ENCODE assay signal across 1 cellular context in the genomic region with DNA sequence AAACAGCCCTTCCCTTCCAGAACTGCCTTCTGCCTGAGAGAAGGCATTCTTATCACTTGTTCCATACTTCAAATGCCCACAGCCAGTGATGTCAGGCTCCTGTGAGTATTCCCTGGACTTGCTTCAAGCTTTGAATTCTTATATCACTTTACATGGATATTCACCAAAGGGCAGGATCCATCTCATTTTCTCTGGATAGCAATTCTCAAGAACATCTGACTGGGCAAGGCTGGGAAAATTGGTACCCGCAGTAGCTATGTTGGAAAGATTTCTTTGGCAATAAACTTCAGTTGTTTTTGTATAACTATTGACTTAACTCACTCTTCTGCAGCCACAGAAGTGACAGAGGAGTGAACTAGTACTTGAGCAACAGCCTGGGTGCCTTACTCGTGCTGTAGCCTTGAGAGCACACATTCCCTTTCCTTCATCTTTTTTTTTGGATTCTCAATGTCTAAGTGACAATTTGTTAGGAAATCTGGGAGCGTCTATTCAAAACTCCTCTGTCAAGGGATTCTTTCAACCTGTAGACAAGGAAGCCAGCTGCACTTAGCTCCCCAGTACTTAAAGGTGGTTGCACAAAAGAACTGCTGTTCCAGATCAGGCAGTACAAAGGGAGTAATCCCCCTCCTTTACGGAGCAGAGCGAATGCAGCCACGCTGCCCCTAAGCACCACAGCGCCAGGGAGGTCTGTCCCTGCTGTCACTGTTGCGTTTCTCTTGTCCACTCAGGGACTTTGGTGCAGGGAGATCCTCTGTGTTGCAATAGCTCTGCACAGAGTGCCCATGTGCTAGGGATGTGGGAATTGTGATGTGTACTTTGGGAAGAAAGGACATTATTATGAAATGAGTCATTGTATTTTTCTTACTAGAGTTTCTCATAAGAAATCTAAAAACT.
A peak's percentile ranks its signal among the peaks of the same experiment; 100 is the strongest.
TF ChIP-seq lines count a peak whose summit lies in the region.

No MANE protein-coding gene starts in this region.

TF ChIP-seq in HepG2, 621 proteins besides CTCF, POLR2A, EP300 and RAD21 (continued from another document and continues in another):
- TF ChIP-seq ZFAT (CRISPR knock-in tag; conservative IDR thresholded peaks at IDR 0.05) = no peak
- TF ChIP-seq U2AF2 (IDR thresholded peaks at IDR 0.05; ENCODE audit: low read depth, low read length) = no peak
- TF ChIP-seq ZNF772 (CRISPR knock-in tag; IDR thresholded peaks at IDR 0.05) = peak; percentile 97
- TF ChIP-seq ZNF558 (CRISPR knock-in tag; IDR thresholded peaks at IDR 0.05; ENCODE audit: borderline replicate concordance) = 0 out of 2 replicates have a peak, but pooled peaks have one; percentile 69
- TF ChIP-seq TSC22D2 (CRISPR knock-in tag; IDR thresholded peaks at IDR 0.05; ENCODE audit: borderline replicate concordance) = peak; percentile 85; the same call in 1 of the 2 replicates
- TF ChIP-seq ZBTB44 (CRISPR knock-in tag; IDR thresholded peaks at IDR 0.05) = no peak; the same call in 1 of the 2 replicates
- TF ChIP-seq GPN1 (CRISPR knock-in tag; IDR thresholded peaks at IDR 0.05; ENCODE audit: borderline replicate concordance) = no peak
- peak; percentile 98 for TF ChIP-seq SSRP1 (CRISPR knock-in tag; IDR thresholded peaks at IDR 0.05)
- TF ChIP-seq ZNF616 (CRISPR knock-in tag; IDR thresholded peaks at IDR 0.05; ENCODE audit: low read depth) = 0 out of 2 replicates have a peak, but pooled peaks have one; percentile 28
- no peak for TF ChIP-seq ZNF446 (CRISPR knock-in tag; IDR thresholded peaks at IDR 0.05)
- TF ChIP-seq ZNF644 (CRISPR knock-in tag; IDR thresholded peaks at IDR 0.05; ENCODE audit: low read depth) = peak; percentile 96
- TF ChIP-seq ZNF460 (CRISPR knock-in tag; IDR thresholded peaks at IDR 0.05; ENCODE audit: borderline replicate concordance) = no peak
- TF ChIP-seq ZNF180 (CRISPR knock-in tag; IDR thresholded peaks at IDR 0.05; ENCODE audit: borderline replicate concordance, low read depth) = no peak
- TF ChIP-seq CHD2 (IDR thresholded peaks at IDR 0.05; ENCODE audit: low read depth, low read length) = no peak
- peak; percentile 57 for TF ChIP-seq ZNF547 (CRISPR knock-in tag; IDR thresholded peaks at IDR 0.05)
- TF ChIP-seq ZC3H13 (CRISPR knock-in tag; IDR thresholded peaks at IDR 0.05) = no peak
- peak; percentile 77; the same call in 1 of the 2 replicates for TF ChIP-seq FUBP1 (CRISPR knock-in tag; IDR thresholded peaks at IDR 0.05; ENCODE audit: borderline replicate concordance)
- TF ChIP-seq HMG20B (CRISPR knock-in tag; conservative IDR thresholded peaks at IDR 0.05) = peak; percentile 86
- TF ChIP-seq ATF6 (CRISPR knock-in tag; conservative IDR thresholded peaks at IDR 0.05) = no peak
- TF ChIP-seq POGK (CRISPR knock-in tag; conservative IDR thresholded peaks at IDR 0.05) = peak; percentile 55
- TF ChIP-seq ELK4 (CRISPR knock-in tag; IDR thresholded peaks at IDR 0.05; ENCODE audit: borderline replicate concordance) = no peak
- TF ChIP-seq, protein P1, sequence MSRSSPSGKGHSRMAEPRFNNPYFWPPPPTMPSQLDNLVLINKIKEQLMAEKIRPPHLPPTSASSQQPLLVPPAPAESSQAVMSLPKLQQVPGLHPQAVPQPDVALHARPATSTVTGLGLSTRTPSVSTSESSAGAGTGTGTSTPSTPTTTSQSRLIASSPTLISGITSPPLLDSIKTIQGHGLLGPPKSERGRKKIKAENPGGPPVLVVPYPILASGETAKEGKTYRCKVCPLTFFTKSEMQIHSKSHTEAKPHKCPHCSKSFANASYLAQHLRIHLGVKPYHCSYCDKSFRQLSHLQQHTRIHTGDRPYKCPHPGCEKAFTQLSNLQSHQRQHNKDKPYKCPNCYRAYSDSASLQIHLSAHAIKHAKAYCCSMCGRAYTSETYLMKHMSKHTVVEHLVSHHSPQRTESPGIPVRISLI (CRISPR knock-in tag; IDR thresholded peaks at IDR 0.05; ENCODE audit: borderline replicate concordance) = peak; percentile 78
- TF ChIP-seq MED1 (CRISPR knock-in tag; IDR thresholded peaks at IDR 0.05) = peak; percentile 98
- TF ChIP-seq ZNF331 (CRISPR knock-in tag; IDR thresholded peaks at IDR 0.05) = peak; percentile 98
- peak; percentile 95 for TF ChIP-seq TEAD3 (CRISPR knock-in tag; optimal IDR thresholded peaks at IDR 0.05; ENCODE audit: borderline replicate concordance)
- TF ChIP-seq, protein P2, sequence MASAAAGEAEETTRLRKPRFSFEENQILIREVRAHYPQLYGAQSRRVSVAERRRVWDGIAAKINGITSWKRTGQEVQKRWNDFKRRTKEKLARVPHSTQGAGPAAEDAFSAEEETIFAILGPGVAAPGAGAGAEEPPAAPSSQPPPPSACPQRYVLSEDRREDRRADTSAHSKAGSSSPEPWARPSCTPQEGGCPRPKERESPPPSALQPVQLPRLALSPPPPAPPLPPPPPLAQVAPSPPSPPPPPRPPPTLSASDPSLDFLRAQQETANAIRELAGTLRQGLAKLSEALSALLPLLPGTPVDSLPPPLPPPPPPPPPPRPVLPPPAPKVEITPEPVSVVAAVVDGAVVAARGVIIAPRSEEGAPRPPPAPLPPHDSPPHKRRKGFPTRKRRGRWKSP (CRISPR knock-in tag; IDR thresholded peaks at IDR 0.05) = peak; percentile 96
- TF ChIP-seq, protein P3, sequence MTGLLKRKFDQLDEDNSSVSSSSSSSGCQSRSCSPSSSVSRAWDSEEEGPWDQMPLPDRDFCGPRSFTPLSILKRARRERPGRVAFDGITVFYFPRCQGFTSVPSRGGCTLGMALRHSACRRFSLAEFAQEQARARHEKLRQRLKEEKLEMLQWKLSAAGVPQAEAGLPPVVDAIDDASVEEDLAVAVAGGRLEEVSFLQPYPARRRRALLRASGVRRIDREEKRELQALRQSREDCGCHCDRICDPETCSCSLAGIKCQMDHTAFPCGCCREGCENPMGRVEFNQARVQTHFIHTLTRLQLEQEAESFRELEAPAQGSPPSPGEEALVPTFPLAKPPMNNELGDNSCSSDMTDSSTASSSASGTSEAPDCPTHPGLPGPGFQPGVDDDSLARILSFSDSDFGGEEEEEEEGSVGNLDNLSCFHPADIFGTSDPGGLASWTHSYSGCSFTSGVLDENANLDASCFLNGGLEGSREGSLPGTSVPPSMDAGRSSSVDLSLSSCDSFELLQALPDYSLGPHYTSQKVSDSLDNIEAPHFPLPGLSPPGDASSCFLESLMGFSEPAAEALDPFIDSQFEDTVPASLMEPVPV (CRISPR knock-in tag; IDR thresholded peaks at IDR 0.05) = peak; percentile 61; the same call in 1 of the 2 replicates
- TF ChIP-seq ZNF703 (CRISPR knock-in tag; IDR thresholded peaks at IDR 0.05; ENCODE audit: borderline replicate concordance) = no peak
- TF ChIP-seq, protein P4, sequence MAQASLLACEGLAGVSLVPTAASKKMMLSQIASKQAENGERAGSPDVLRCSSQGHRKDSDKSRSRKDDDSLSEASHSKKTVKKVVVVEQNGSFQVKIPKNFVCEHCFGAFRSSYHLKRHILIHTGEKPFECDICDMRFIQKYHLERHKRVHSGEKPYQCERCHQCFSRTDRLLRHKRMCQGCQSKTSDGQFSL (CRISPR knock-in tag; IDR thresholded peaks at IDR 0.05) = no peak
- TF ChIP-seq NR2C2 (CRISPR knock-in tag; IDR thresholded peaks at IDR 0.05; ENCODE audit: borderline replicate concordance) = peak; percentile 70
- TF ChIP-seq ESRRA (CRISPR knock-in tag; IDR thresholded peaks at IDR 0.05; ENCODE audit: low read depth) = 0 out of 2 replicates have a peak, but pooled peaks have one; percentile 55
- no peak; the same call in 1 of the 2 replicates for TF ChIP-seq SALL2 (CRISPR knock-in tag; IDR thresholded peaks at IDR 0.05)
- no peak for TF ChIP-seq HMGA1 (CRISPR knock-in tag; conservative IDR thresholded peaks at IDR 0.05)
- TF ChIP-seq ZNF773 (CRISPR knock-in tag; IDR thresholded peaks at IDR 0.05; ENCODE audit: borderline replicate concordance) = no peak
- peak; percentile 95; the same call in 1 of the 2 replicates for TF ChIP-seq ARID3A (IDR thresholded peaks at IDR 0.05; ENCODE audit: low read depth, low read length)
- TF ChIP-seq CBX1 (IDR thresholded peaks at IDR 0.05; ENCODE audit: low read depth) = peak; percentile 86
- TF ChIP-seq REPIN1 (CRISPR knock-in tag; IDR thresholded peaks at IDR 0.05; ENCODE audit: borderline replicate concordance, low read depth) = peak; percentile 88
- peak; percentile 96 for TF ChIP-seq ZSCAN29 (CRISPR knock-in tag; conservative IDR thresholded peaks at IDR 0.05)
- peak; percentile 69 for TF ChIP-seq ZNF451 (CRISPR knock-in tag; IDR thresholded peaks at IDR 0.05)
- TF ChIP-seq ZSCAN9 (CRISPR knock-in tag; IDR thresholded peaks at IDR 0.05; ENCODE audit: borderline replicate concordance) = peak; percentile 89; the same call in 1 of the 2 replicates
